ENCODE assay signal across 8 cellular contexts in the genomic region with DNA sequence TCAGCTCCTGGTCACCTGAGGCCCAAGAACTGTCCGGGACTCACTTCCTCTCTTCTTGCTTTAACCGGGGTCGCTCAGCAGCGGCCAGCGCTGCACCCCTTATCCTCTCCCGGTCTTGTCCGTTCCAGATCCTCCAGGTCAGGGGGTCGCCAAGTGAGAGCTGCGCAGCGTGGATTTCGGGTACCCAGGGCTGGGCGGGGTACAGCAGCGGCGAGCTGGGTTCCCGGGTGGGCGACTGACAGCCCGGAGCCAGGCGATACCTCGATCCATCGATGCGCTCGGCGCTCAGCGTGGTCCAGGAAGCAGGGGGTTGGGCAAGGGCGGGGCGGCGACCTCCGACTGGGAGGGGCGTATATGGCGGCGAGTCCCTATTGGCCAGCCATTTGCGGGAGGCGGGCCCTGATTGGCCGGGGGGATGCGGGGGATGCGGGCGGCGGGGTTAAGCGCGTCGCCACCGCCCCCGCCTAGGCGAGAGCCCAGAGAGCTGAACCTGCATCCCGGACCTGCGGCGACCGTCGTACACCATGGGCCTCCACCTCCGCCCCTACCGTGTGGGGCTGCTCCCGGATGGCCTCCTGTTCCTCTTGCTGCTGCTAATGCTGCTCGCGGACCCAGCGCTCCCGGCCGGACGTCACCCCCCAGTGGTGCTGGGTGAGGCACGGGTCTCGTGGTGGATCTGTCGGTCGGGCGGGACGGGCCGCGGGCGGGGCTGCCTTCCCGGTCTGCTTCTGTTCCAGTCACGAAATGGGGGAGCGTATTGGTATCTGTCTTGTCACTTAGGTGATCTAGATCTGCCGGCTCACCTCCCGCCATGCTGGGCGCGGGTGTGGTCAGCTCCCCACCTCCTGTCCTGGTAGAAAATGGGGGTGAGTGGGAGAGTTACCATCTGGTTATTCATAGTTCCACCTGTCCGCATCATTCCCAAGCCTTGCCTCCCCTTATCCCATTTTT. TPM values are rescaled to one million over a fixed set of nuclear protein-coding genes. Genes with fewer than 3 reads are reported as not detected.
A peak's percentile ranks its signal among the peaks of the same experiment; 100 is the strongest.
DNase-seq lines count a peak whose midpoint lies in the region; ATAC-seq and TF ChIP-seq lines count a peak whose summit lies in the region.

A gene with protein sequence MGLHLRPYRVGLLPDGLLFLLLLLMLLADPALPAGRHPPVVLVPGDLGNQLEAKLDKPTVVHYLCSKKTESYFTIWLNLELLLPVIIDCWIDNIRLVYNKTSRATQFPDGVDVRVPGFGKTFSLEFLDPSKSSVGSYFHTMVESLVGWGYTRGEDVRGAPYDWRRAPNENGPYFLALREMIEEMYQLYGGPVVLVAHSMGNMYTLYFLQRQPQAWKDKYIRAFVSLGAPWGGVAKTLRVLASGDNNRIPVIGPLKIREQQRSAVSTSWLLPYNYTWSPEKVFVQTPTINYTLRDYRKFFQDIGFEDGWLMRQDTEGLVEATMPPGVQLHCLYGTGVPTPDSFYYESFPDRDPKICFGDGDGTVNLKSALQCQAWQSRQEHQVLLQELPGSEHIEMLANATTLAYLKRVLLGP (plus strand): TSS at position 471 of the 951 bp plus-strand sequence. CDS start 54 bp downstream, at position 525.

- no peaks in the 10 kb centered on the region for H3K9me3 ChIP-seq in spleen

- POLR2A ChIA-PET in WTC11 (lab: Charles Lee), result interaction anchor here (0.9 kb wide), 1 partner anchor 160 kb away, joined by 3 read pairs; a partner anchor contains a TSS

- no peaks in the 10 kb centered on the region for H3K9me3 Mint-ChIP-seq in WTC11

- H3K4me1 Mint-ChIP-seq in WTC11, result peaks cover 5% of the 10 kb centered on the region

- no peaks in the 10 kb centered on the region for H3K27me3 ChIP-seq in spleen (replicated peaks in 1 of 7)

- H3K27ac ChIP-seq in spleen, result peak within 1 kb of the TSS; percentile 48 to 87 (median 71)

- TF ChIP-seq CTCF in WTC11 (IDR thresholded peaks at IDR 0.05) (no peak), cardiac fibroblast (IDR thresholded peaks at IDR 0.05; ENCODE audit: low read depth, low read length) (no peak), spleen (IDR thresholded peaks at IDR 0.05 in 8 of 11, conservative IDR thresholded peaks at IDR 0.05 in 3 of 11) (peak in 1 of 11 experiments; percentile 8)

- peak within 1 kb of the TSS; percentile 56; the same call in 1 of the 2 replicates for H3K27ac Mint-ChIP-seq in WTC11

- H3K36me3 ChIP-seq in spleen, result peaks cover 0 to 18% (median under 1%) of the 10 kb centered on the region in 6 donors

- peaks cover 37% of the 10 kb centered on the region for H3K27me3 Mint-ChIP-seq in WTC11 (ENCODE audit: low read depth)

- TF ChIP-seq POLR2A in spleen (IDR thresholded peaks at IDR 0.05), result no peak

- H3K4me1 ChIP-seq in spleen, result peaks cover 15 to 57% (median 37%) of the 10 kb centered on the region in 6 donors

- ATAC-seq in GM18511 (IDR thresholded peaks at IDR 0.05; ENCODE audit: unreplicated experiment) (peak; percentile 93), HG02981 (IDR thresholded peaks at IDR 0.05; ENCODE audit: unreplicated experiment) (peak; percentile 84), WTC11 (peak; percentile 96)

- H3K4me3 ChIP-seq in cardiac fibroblast (replicated peaks in 1 of 2; ENCODE audit: low read depth in 2 of 2, low read length in 2 of 2) (peak within 1 kb of the TSS; percentile 98), spleen (peak within 1 kb of the TSS; percentile 81 to 99 (median 93))

- intact Hi-C loops in spleen (cut with DNase I; ENCODE audit: low total_unique reads), result no loop called here

- peak within 1 kb of the TSS; percentile 97 for H3K4me3 Mint-ChIP-seq in WTC11

- DNase-seq in A172 (ENCODE audit: low spot score) (peak; percentile 80), NCI-H2171 treated with DMSO at 0.1 percent for 48 hours (lab: John Stamatoyannopoulos, UW) (peak; percentile 83), WTC11 (ENCODE audit: low spot score) (peak; percentile 98), cardiac fibroblast (ENCODE audit: low read depth in 2 of 2) (peak; percentile 96 to 98), iris pigment epithelial cell (ENCODE audit: low read depth) (peak; percentile 97), spleen (peak; percentile 98)

- H3K36me3 Mint-ChIP-seq in WTC11, result no peaks in the 10 kb centered on the region

- 1 to 4% (median 2%) methylated on average over 25 to 75 of the region's 75 CpGs for WGBS in spleen, 5 donors

- CTCF ChIA-PET in WTC11 (lab: Charles Lee), result interaction anchor here (0.7 to 2.8 kb wide), 6 partner anchors 12 to 151 kb away, joined by 4 to 28 read pairs (median 6); a partner anchor contains a TSS

TF ChIP-seq in WTC11, 78 proteins besides CTCF, POLR2A, EP300 and RAD21 (continues in another document):
- TF ChIP-seq, protein P1, sequence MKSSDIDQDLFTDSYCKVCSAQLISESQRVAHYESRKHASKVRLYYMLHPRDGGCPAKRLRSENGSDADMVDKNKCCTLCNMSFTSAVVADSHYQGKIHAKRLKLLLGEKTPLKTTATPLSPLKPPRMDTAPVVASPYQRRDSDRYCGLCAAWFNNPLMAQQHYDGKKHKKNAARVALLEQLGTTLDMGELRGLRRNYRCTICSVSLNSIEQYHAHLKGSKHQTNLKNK (CRISPR knock-in tag; IDR thresholded peaks at IDR 0.05), result no peak
- TF ChIP-seq SMAD3 (CRISPR knock-in tag; IDR thresholded peaks at IDR 0.05; ENCODE audit: borderline replicate concordance), result no peak
- no peak for TF ChIP-seq PRRX2 (CRISPR knock-in tag; IDR thresholded peaks at IDR 0.05)
- no peak for TF ChIP-seq NR3C1 (CRISPR knock-in tag; conservative IDR thresholded peaks at IDR 0.05; ENCODE audit: low read depth)
- TF ChIP-seq JAZF1 (CRISPR knock-in tag; IDR thresholded peaks at IDR 0.05), result no peak
- TF ChIP-seq IRF2 (CRISPR knock-in tag; IDR thresholded peaks at IDR 0.05; ENCODE audit: borderline replicate concordance, low read depth), result no peak
- TF ChIP-seq, protein P2, sequence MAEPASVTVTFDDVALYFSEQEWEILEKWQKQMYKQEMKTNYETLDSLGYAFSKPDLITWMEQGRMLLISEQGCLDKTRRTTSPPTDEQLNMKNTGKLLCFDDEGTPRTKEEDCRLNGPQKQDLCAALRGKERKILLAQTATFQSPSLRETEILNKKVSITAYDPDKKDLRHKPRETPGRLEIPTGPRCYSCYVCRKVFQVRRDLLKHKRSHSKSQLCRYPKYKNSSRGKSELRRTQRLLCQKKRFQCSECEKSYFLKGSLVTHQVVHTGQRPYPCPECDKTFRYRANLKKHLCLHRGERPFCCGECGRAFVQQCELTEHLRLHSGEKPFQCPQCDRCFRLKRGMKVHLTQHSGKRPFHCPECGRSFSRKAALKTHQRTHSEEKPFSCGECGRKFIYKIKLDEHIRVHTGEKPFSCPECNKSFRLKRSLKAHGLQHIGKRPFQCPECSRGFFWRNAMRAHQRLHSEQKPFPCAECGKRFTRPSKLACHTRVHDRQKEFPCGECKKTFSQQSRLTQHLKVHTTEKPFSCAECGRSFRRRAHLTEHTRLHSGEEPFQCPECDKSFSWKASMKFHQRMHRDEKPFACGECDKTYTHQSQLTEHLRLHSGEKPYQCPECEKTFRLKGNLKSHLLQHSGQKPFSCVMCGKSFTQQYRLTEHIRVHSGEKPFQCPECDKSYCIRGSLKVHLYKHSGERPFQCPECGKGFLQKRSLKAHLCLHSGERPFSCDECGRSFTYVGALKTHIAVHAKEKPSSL (CRISPR knock-in tag; conservative IDR thresholded peaks at IDR 0.05), result no peak
- TF ChIP-seq, protein P3, sequence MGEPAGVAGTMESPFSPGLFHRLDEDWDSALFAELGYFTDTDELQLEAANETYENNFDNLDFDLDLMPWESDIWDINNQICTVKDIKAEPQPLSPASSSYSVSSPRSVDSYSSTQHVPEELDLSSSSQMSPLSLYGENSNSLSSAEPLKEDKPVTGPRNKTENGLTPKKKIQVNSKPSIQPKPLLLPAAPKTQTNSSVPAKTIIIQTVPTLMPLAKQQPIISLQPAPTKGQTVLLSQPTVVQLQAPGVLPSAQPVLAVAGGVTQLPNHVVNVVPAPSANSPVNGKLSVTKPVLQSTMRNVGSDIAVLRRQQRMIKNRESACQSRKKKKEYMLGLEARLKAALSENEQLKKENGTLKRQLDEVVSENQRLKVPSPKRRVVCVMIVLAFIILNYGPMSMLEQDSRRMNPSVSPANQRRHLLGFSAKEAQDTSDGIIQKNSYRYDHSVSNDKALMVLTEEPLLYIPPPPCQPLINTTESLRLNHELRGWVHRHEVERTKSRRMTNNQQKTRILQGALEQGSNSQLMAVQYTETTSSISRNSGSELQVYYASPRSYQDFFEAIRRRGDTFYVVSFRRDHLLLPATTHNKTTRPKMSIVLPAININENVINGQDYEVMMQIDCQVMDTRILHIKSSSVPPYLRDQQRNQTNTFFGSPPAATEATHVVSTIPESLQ (CRISPR knock-in tag; IDR thresholded peaks at IDR 0.05), result no peak
- TF ChIP-seq, protein P4, sequence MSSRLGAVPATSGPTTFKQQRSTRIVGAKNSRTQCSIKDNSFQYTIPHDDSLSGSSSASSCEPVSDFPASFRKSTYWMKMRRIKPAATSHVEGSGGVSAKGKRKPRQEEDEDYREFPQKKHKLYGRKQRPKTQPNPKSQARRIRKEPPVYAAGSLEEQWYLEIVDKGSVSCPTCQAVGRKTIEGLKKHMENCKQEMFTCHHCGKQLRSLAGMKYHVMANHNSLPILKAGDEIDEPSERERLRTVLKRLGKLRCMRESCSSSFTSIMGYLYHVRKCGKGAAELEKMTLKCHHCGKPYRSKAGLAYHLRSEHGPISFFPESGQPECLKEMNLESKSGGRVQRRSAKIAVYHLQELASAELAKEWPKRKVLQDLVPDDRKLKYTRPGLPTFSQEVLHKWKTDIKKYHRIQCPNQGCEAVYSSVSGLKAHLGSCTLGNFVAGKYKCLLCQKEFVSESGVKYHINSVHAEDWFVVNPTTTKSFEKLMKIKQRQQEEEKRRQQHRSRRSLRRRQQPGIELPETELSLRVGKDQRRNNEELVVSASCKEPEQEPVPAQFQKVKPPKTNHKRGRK (CRISPR knock-in tag; IDR thresholded peaks at IDR 0.05; ENCODE audit: borderline replicate concordance), result no peak
- no peak for TF ChIP-seq JUN (CRISPR knock-in tag; IDR thresholded peaks at IDR 0.05)
- no peak for TF ChIP-seq SMAD4 (CRISPR knock-in tag; IDR thresholded peaks at IDR 0.05)
- TF ChIP-seq, protein P5, sequence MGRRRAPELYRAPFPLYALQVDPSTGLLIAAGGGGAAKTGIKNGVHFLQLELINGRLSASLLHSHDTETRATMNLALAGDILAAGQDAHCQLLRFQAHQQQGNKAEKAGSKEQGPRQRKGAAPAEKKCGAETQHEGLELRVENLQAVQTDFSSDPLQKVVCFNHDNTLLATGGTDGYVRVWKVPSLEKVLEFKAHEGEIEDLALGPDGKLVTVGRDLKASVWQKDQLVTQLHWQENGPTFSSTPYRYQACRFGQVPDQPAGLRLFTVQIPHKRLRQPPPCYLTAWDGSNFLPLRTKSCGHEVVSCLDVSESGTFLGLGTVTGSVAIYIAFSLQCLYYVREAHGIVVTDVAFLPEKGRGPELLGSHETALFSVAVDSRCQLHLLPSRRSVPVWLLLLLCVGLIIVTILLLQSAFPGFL (CRISPR knock-in tag; IDR thresholded peaks at IDR 0.05; ENCODE audit: borderline replicate concordance), result no peak

RNA-seq across cellular contexts. Expression of the gene that starts here (rescaled TPM):
- total RNA-seq in A172 (2014; rRNA removed; shearing (Covaris generic)), result 27.7 and 35.1 TPM in 2 replicates
- total RNA-seq in WTC11 (2021) (9.4 to 10.2 TPM (median 9.8 TPM) in 3 replicates), spleen (10 to 100 TPM; 26.1 to 40.4 (median 35.7) TPM)
- 1 to 10 TPM; 6.3 to 8.5 (median 7.9) TPM for polyA plus RNA-seq in spleen

Comparison
In these comparisons a context has a peak if more than half of its experiments do, and no peak if none do; other contexts are left out.
1. Peak in every context shown above with its lines: DNase-seq, ATAC-seq, H3K4me3 ChIP-seq and H3K27ac ChIP-seq.